In genomic region chr16:29709657-29710056, GRCh38 we compare ENCODE assay signal across 3 cellular contexts. TPM values are rescaled to one million over a fixed set of nuclear protein-coding genes. Genes with fewer than 3 reads are reported as not detected.
"Had no signal": no experiment of that assay in that cellular context is flagged by ENCODE, and none has a peak within 500 bp of the region (broad histone marks: within the 10 kb centered on the region; RNA-seq: fewer than 3 reads in every experiment).

No MANE protein-coding gene starts in this region.

RNA-seq across cellular contexts. Expression of gene C16orf54, which starts 36.1 kb away (rescaled TPM):
- total RNA-seq: epithelial cell of proximal tubule, mammary epithelial cell, renal cortical epithelial cell had no signal
- polyA plus RNA-seq: mammary epithelial cell had no signal

RNA-seq across cellular contexts. Expression of gene SPN, which starts 46.6 kb away (rescaled TPM):
- total RNA-seq: epithelial cell of proximal tubule, mammary epithelial cell had no signal
- polyA plus RNA-seq: mammary epithelial cell had no signal
